In the genomic region with DNA sequence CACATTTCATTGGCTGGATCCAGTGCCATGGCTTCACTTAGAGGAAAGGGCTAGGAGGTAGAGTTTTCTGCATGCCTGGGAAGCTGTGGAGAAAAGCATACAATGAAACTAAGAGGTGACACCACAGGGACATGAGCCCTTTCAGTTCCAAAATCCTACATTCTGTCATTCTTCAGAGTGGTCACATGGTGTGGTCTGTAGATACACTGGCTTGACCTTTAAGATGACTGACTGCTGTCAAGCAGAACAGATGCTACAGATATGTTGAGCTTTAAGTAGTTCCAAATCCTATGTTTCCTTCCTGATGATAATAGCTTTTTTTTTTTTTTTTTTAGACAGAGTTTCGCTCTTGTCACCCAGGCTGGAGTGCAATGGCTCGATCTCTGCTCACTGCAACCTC, we compare ENCODE assay signal across 30 cellular contexts. TPM values are rescaled to one million over a fixed set of nuclear protein-coding genes. Genes with fewer than 3 reads are reported as not detected.
"Had no signal": no experiment of that assay in that cellular context is flagged by ENCODE, and none has a peak within 500 bp of the region (broad histone marks: within the 10 kb centered on the region; RNA-seq: fewer than 3 reads in every experiment).

No MANE protein-coding gene starts in this region.

- H3K4me3 Mint-ChIP-seq: memory B cell; mesothelial cell of epicardium; naive B cell; natural killer cell treated with Interleukin-12 subunit alpha and Interleukin-12 subunit beta and Interleukin-15 and Interleukin-18, amount 100 ng/mL, for 72 hours; neural crest cell; stimulated activated effector memory CD8-positive, alpha-beta T cell treated with anti-CD3 and anti-CD28 coated beads, Interleukin-12 subunit alpha, Interleukin-12 subunit beta, amount 100 ng/mL, for 72 hours; type B pancreatic cell had no signal

- H3K4me3 ChIP-seq: coronary artery, esophagus muscularis mucosa, lung, mucosa of descending colon, right atrium auricular region, stomach, tibial artery had no signal

- H3K4me1 Mint-ChIP-seq: mesothelial cell of epicardium; neural crest cell; stimulated activated effector memory CD8-positive, alpha-beta T cell treated with anti-CD3 and anti-CD28 coated beads, Interleukin-12 subunit alpha, Interleukin-12 subunit beta, amount 100 ng/mL, for 72 hours had no signal

- H3K9me3 Mint-ChIP-seq: memory B cell; mesothelial cell of epicardium; natural killer cell treated with Interleukin-12 subunit alpha and Interleukin-12 subunit beta and Interleukin-15 and Interleukin-18, amount 100 ng/mL, for 72 hours; neural crest cell; stimulated activated effector memory CD8-positive, alpha-beta T cell treated with anti-CD3 and anti-CD28 coated beads, Interleukin-12 subunit alpha, Interleukin-12 subunit beta, amount 100 ng/mL, for 72 hours; type B pancreatic cell had no signal

- H2AFZ ChIP-seq: parathyroid adenoma had no signal

- H3K79me2 ChIP-seq: parathyroid adenoma had no signal

- H3K36me3 ChIP-seq: esophagus muscularis mucosa, neutrophil, right atrium auricular region, stomach, tibial artery had no signal

- FAIRE-seq: endothelial cell of umbilical vein, kidney had no signal

- H3K27me3 ChIP-seq: right atrium auricular region had no signal

- H3K27ac Mint-ChIP-seq: memory B cell; mesothelial cell of epicardium; naive B cell; natural killer cell treated with Interleukin-12 subunit alpha and Interleukin-12 subunit beta and Interleukin-15 and Interleukin-18, amount 100 ng/mL, for 72 hours; progenitor cell of endocrine pancreas; stimulated activated effector memory CD8-positive, alpha-beta T cell treated with anti-CD3 and anti-CD28 coated beads, Interleukin-12 subunit alpha, Interleukin-12 subunit beta, amount 100 ng/mL, for 72 hours; type B pancreatic cell had no signal

- H3K27ac ChIP-seq: coronary artery, esophagus muscularis mucosa, neutrophil, parathyroid adenoma, right atrium auricular region, stomach, tibial artery had no signal

- DNase-seq: dermis blood vessel endothelial cell; effector memory CD4-positive, alpha-beta T cell; foreskin melanocyte; kidney; mucosa of descending colon; naive B cell; stimulated activated CD4-positive, alpha-beta T cell treated with anti-CD3 and anti-CD28 coated beads, Interleukin-2, amount 100 ng/mL, for 24 hours; stimulated activated CD4-positive, alpha-beta T cell treated with anti-CD3 and anti-CD28 coated beads, Interleukin-4, amount 100 ng/mL, for 24 hours; stomach; tibial artery had no signal

- H3K4me1 ChIP-seq: parathyroid adenoma, right atrium auricular region, tibial artery had no signal

- ATAC-seq: mucosa of descending colon; natural killer cell treated with Interleukin-12 subunit alpha and Interleukin-12 subunit beta and Interleukin-15 and Interleukin-18, amount 100 ng/mL, for 72 hours; sciatic nerve; stimulated activated effector memory CD8-positive, alpha-beta T cell treated with anti-CD3 and anti-CD28 coated beads, Interleukin-12 subunit alpha, Interleukin-12 subunit beta, amount 100 ng/mL, for 72 hours had no signal

- H3K9ac ChIP-seq: parathyroid adenoma had no signal

- H3K9me3 ChIP-seq: mucosa of descending colon, neutrophil, right atrium auricular region, tibial artery had no signal

RNA-seq across cellular contexts. Expression of a gene that starts 26.2 kb away (rescaled TPM):
- total RNA-seq: dermis blood vessel endothelial cell; endothelial cell of umbilical vein; esophagus muscularis mucosa; kidney; left lobe of liver; liver; lung; mucosa of descending colon; natural killer cell treated with Interleukin-12 subunit alpha and Interleukin-12 subunit beta and Interleukin-15 and Interleukin-18, amount 100 ng/mL, for 72 hours; neural crest cell; osteoblast; right atrium auricular region; stomach; temporal lobe; urinary bladder had no signal
- polyA plus RNA-seq: endothelial cell of umbilical vein, liver had no signal

RNA-seq across cellular contexts. Expression of a gene that starts 47.5 kb away (rescaled TPM):
- total RNA-seq: dermis blood vessel endothelial cell; endothelial cell of umbilical vein; left lobe of liver; liver; natural killer cell treated with Interleukin-12 subunit alpha and Interleukin-12 subunit beta and Interleukin-15 and Interleukin-18, amount 100 ng/mL, for 72 hours; osteoblast; right atrium auricular region; temporal lobe had no signal
- polyA plus RNA-seq: endothelial cell of umbilical vein had no signal
